2 cellular contexts compared by ENCODE assay signal in the genomic region with DNA sequence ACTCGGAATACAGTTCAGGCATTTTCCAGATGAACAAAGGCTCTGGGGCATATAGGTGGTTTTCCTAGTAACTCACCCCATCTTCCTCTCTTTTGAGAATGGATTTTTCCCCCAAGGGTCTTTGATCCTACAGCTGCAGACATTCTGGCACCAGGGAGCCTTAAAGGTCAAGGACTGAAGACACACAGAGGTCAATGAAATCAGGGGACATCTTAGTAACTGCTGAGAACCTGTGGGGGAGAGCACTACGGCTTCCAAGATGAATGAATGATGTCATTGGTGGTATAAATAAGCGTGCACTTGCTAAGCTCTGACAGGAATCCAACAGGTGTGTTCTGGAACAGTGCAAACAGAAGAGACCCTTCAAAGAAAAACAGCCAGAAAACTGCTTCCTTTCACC.
TF ChIP-seq lines count a peak whose summit lies in the region.

No MANE protein-coding gene starts in this region.

TF ChIP-seq in HEK293, 187 proteins besides CTCF, POLR2A, EP300 and RAD21:
- no peak for TF ChIP-seq ZNF488 (tag by site-specific recombination; IDR thresholded peaks at IDR 0.05)
- peak; percentile 56 for TF ChIP-seq ATF2 (tag by site-specific recombination; IDR thresholded peaks at IDR 0.05; ENCODE audit: low read depth)
- peak; percentile 37; the same call in 1 of the 2 replicates for TF ChIP-seq SCRT1 (tag by site-specific recombination; IDR thresholded peaks at IDR 0.05; ENCODE audit: borderline replicate concordance)
- TF ChIP-seq ZNF629 (tag by site-specific recombination; IDR thresholded peaks at IDR 0.05): peak; percentile 26; the same call in 1 of the 2 replicates
- TF ChIP-seq ZNF501 (tag by site-specific recombination; IDR thresholded peaks at IDR 0.05): no peak
- TF ChIP-seq SCRT2 (tag by site-specific recombination; IDR thresholded peaks at IDR 0.05): peak; percentile 88
- TF ChIP-seq TCF7L2 (IDR thresholded peaks at IDR 0.05; ENCODE audit: borderline replicate concordance, low read depth, low read length): peak; percentile 69
- TF ChIP-seq ZSCAN4 (tag by site-specific recombination; IDR thresholded peaks at IDR 0.05): no peak

TF ChIP-seq in HepG2, 621 proteins besides CTCF, POLR2A, EP300 and RAD21 (continued from another document):
- peak; percentile 11; the same call in 1 of the 2 replicates for TF ChIP-seq TCF7 (IDR thresholded peaks at IDR 0.05; ENCODE audit: low read depth)
- TF ChIP-seq NCOA2 (CRISPR knock-in tag; IDR thresholded peaks at IDR 0.05): peak; percentile 9; the same call in 1 of the 2 replicates
